Comparison of ENCODE assay signal across 24 cellular contexts in the genomic region with DNA sequence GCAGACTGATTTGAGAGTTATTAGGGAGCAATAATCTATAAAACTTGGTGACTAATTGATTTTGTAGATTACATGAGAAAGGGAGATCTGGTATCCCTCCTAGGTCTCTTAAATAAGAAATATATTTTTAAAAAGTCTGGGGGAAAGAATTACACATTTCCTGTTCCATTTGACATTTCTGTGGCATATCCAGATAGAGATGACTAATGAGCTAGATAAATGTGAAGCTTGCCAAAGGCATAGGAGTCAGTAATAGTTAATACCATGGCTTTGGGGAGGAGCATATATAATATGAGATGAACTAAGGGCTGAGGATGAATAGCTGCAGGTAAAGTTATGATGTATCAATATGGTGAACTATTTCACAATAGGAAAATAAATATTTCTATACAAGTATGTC.
DNase-seq lines count a peak whose midpoint lies in the region; ATAC-seq, FAIRE-seq and TF ChIP-seq lines count a peak whose summit lies in the region.
"Had no signal": no experiment of that assay in that cellular context is flagged by ENCODE, and none has a peak within 500 bp of the region (broad histone marks: within the 10 kb centered on the region; RNA-seq: fewer than 3 reads in every experiment).

No MANE protein-coding gene starts in this region.

- no peak overlapping the region for H2AFZ ChIP-seq in astrocyte (ENCODE audit: low read depth, low read length)
- H2AFZ ChIP-seq: parathyroid adenoma had no signal

- POLR2A ChIA-PET in CD4-positive, alpha-beta memory T cell (lab: Charles Lee; ENCODE audit: partially characterized antibody), result no interaction called here

- peaks cover 10% of the 10 kb centered on the region for H3K4me1 ChIP-seq in astrocyte (ENCODE audit: insufficient read depth, low read length)
- no peaks in the 10 kb centered on the region for H3K4me1 ChIP-seq in CD4-positive, alpha-beta memory T cell (ENCODE audit: insufficient read depth, low read length)
- H3K4me1 ChIP-seq: gastroesophageal sphincter, lower lobe of right lung, parathyroid adenoma had no signal

- intact Hi-C loops in CD4-positive, alpha-beta memory T cell (cut with micrococcal nuclease), result no loop called here

- no peaks in the 10 kb centered on the region for H3K9me3 Mint-ChIP-seq in astrocyte (ENCODE audit: unreplicated experiment)
- H3K9me3 Mint-ChIP-seq in CD4-positive, alpha-beta memory T cell, result no peaks in the 10 kb centered on the region
- H3K9me3 Mint-ChIP-seq: activated naive CD8-positive, alpha-beta T cell treated with anti-CD3 and anti-CD28 coated beads, Interleukin-2, amount 10 ng/mL, durations not matched to agents 7 days and 5 days; CD8-positive, alpha-beta memory T cell; naive thymus-derived CD8-positive, alpha-beta T cell had no signal

- H3K4me3 Mint-ChIP-seq in astrocyte (ENCODE audit: unreplicated experiment), result no peak overlapping the region
- H3K4me3 Mint-ChIP-seq in CD4-positive, alpha-beta memory T cell, result no peak overlapping the region
- H3K4me3 Mint-ChIP-seq: activated naive CD8-positive, alpha-beta T cell treated with anti-CD3 and anti-CD28 coated beads, Interleukin-2, amount 10 ng/mL, durations not matched to agents 7 days and 5 days; CD8-positive, alpha-beta memory T cell; naive thymus-derived CD8-positive, alpha-beta T cell had no signal

- no peaks in the 10 kb centered on the region for H3K27me3 ChIP-seq in astrocyte (ENCODE audit: insufficient read depth, low read length)
- no peaks in the 10 kb centered on the region for H3K27me3 ChIP-seq in CD4-positive, alpha-beta memory T cell (ENCODE audit: insufficient read depth, low read length)
- H3K27me3 ChIP-seq: gastroesophageal sphincter had no signal

- no peaks in the 10 kb centered on the region for H3K9me3 ChIP-seq in astrocyte (ENCODE audit: insufficient read depth, low read depth, low read length)
- no peaks in the 10 kb centered on the region for H3K9me3 ChIP-seq in CD4-positive, alpha-beta memory T cell (ENCODE audit: control insufficient read depth in 1 of 2, low read length in 2 of 2)
- H3K9me3 ChIP-seq: gastroesophageal sphincter, lower lobe of right lung, thoracic aorta had no signal

- peak overlapping the region; percentile 42 for H3K4me2 ChIP-seq in astrocyte (ENCODE audit: low read length)

- DNase-seq in Daoy (ENCODE audit: low read depth) (peak; percentile 8), M059J (ENCODE audit: low read depth) (peak; percentile 82), astrocyte (ENCODE audit: low read depth) (peak; percentile 71), glomerular endothelial cell (ENCODE audit: extremely low read depth, low read depth, low spot score) (peak; percentile 37), SK-N-DZ (ENCODE audit: low spot score) (no peak)
- DNase-seq in CD4-positive, alpha-beta memory T cell, result no peak
- DNase-seq: activated naive CD8-positive, alpha-beta T cell treated with anti-CD3 and anti-CD28 coated beads, Interleukin-2, amount 10 ng/mL, durations not matched to agents 7 days and 5 days; CD8-positive, alpha-beta memory T cell; cerebellar nuclear complex; DMS79 treated with DMSO at 0.1 percent for 48 hours; KG1; lower lobe of right lung; naive thymus-derived CD8-positive, alpha-beta T cell; NCI-H1092; NCI-H2107; NCI-H526; stimulated activated CD4-positive, alpha-beta T cell treated with anti-CD3 and anti-CD28 coated beads, Interleukin-4, amount 100 ng/mL, for 4 hours; stimulated activated CD8-positive, alpha-beta memory T cell treated with anti-CD3 and anti-CD28 coated beads, Interleukin-4, amount 100 ng/mL, for 48 hours had no signal

- no peak for FAIRE-seq in astrocyte (lab: Jason Lieb, UNC)

- no peak overlapping the region for H3K4me3 ChIP-seq in astrocyte (ENCODE audit: insufficient read depth, low read depth, low read length)
- H3K4me3 ChIP-seq in CD4-positive, alpha-beta memory T cell (ENCODE audit: low read length in 2 of 2), result no peak overlapping the region
- H3K4me3 ChIP-seq: gastroesophageal sphincter, lower lobe of right lung, skin epidermis, thoracic aorta had no signal

- no peaks in the 10 kb centered on the region for H4K20me1 ChIP-seq in astrocyte (ENCODE audit: insufficient read depth, low read length)

- no peaks in the 10 kb centered on the region for H3K79me2 ChIP-seq in astrocyte (ENCODE audit: insufficient read depth, low read length)
- H3K79me2 ChIP-seq: parathyroid adenoma had no signal

- H3K36me3 ChIP-seq in astrocyte (ENCODE audit: insufficient read depth, low read length), result no peaks in the 10 kb centered on the region
- no peaks in the 10 kb centered on the region for H3K36me3 ChIP-seq in CD4-positive, alpha-beta memory T cell (ENCODE audit: insufficient read depth, low read length)
- H3K36me3 ChIP-seq: gastroesophageal sphincter, lower lobe of right lung, thoracic aorta had no signal

- peak overlapping the region; percentile 32 for H3K27ac ChIP-seq in astrocyte (ENCODE audit: low read depth, low read length)
- H3K27ac ChIP-seq in CD4-positive, alpha-beta memory T cell (ENCODE audit: low read depth, low read length), result no peak overlapping the region
- H3K27ac ChIP-seq: gastroesophageal sphincter, lower lobe of right lung, parathyroid adenoma, skin epidermis, thoracic aorta had no signal

- no peak for TF ChIP-seq CTCF in astrocyte (IDR thresholded peaks at IDR 0.05; ENCODE audit: insufficient read depth, low read depth, low read length)

- H3K36me3 Mint-ChIP-seq in astrocyte (ENCODE audit: low read depth, unreplicated experiment), result no peaks in the 10 kb centered on the region
- no peaks in the 10 kb centered on the region for H3K36me3 Mint-ChIP-seq in CD4-positive, alpha-beta memory T cell
- H3K36me3 Mint-ChIP-seq: activated naive CD8-positive, alpha-beta T cell treated with anti-CD3 and anti-CD28 coated beads, Interleukin-2, amount 10 ng/mL, durations not matched to agents 7 days and 5 days; CD8-positive, alpha-beta memory T cell; naive thymus-derived CD8-positive, alpha-beta T cell had no signal

- no peak overlapping the region for H3K9ac ChIP-seq in astrocyte (ENCODE audit: low read length)
- H3K9ac ChIP-seq: parathyroid adenoma had no signal

- no peaks in the 10 kb centered on the region for H3K27me3 Mint-ChIP-seq in astrocyte (ENCODE audit: low read depth, unreplicated experiment)
- H3K27me3 Mint-ChIP-seq in CD4-positive, alpha-beta memory T cell, result peaks cover 3% of the 10 kb centered on the region in 2 donors

- no peak overlapping the region for H3K27ac Mint-ChIP-seq in astrocyte (ENCODE audit: unreplicated experiment)
- no peak overlapping the region for H3K27ac Mint-ChIP-seq in CD4-positive, alpha-beta memory T cell
- H3K27ac Mint-ChIP-seq: activated naive CD8-positive, alpha-beta T cell treated with anti-CD3 and anti-CD28 coated beads, Interleukin-2, amount 10 ng/mL, durations not matched to agents 7 days and 5 days; CD8-positive, alpha-beta memory T cell; naive thymus-derived CD8-positive, alpha-beta T cell had no signal

- peaks cover 14% of the 10 kb centered on the region for H3K4me1 Mint-ChIP-seq in astrocyte (ENCODE audit: low read depth, unreplicated experiment)
- H3K4me1 Mint-ChIP-seq in CD4-positive, alpha-beta memory T cell, result no peaks in the 10 kb centered on the region
- H3K4me1 Mint-ChIP-seq: activated naive CD8-positive, alpha-beta T cell treated with anti-CD3 and anti-CD28 coated beads, Interleukin-2, amount 10 ng/mL, durations not matched to agents 7 days and 5 days; CD8-positive, alpha-beta memory T cell; naive thymus-derived CD8-positive, alpha-beta T cell had no signal

- CTCF ChIA-PET in CD4-positive, alpha-beta memory T cell (lab: Charles Lee; ENCODE audit: partially characterized antibody), result no interaction called here

- ATAC-seq in HG02571 (IDR thresholded peaks at IDR 0.05; ENCODE audit: unreplicated experiment) (no peak), HG02623 (IDR thresholded peaks at IDR 0.05; ENCODE audit: unreplicated experiment) (no peak)
- ATAC-seq: gastroesophageal sphincter; lower lobe of right lung; naive thymus-derived CD8-positive, alpha-beta T cell had no signal

Comparison
In these comparisons a context has a peak if more than half of its experiments do, and no peak if none do; other contexts are left out.
1. DNase-seq: peak in Daoy (single experiment), M059J (single experiment), astrocyte (single experiment) and glomerular endothelial cell (single experiment); none in CD4-positive, alpha-beta memory T cell (0 of 5) and SK-N-DZ (single experiment).